9 cellular contexts compared by ENCODE assay signal in the genomic region with DNA sequence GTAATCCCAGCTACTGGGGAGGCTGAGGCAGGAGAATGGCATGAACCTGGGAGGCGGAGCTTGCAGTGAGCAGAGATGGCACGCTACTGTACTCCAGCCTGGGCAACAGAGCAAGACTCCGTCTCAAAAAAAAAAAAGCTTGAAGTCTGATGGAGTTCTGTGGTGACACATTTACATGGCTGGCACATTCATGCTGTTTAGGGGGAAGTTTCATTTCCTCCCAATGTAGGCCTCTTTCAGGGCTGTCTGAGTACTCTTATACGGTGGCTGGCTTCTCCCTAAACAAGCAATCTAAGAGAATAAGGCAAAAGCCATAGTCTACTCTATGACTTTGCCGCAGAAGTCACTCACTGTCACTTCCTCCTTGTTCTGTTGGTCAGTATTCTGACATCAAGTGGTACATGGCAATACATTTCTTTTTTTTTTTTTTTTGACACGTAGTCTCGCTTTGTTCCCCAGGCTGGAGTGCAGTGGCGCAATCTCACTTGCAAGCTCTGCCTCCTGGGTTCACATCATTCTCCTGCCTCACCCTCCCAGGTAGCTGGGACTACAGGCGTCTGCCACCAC. TPM values are rescaled to one million over a fixed set of nuclear protein-coding genes. Genes with fewer than 3 reads are reported as not detected.
DNase-seq lines count a peak whose midpoint lies in the region; ATAC-seq, FAIRE-seq and TF ChIP-seq lines count a peak whose summit lies in the region.
"Had no signal": no experiment of that assay in that cellular context is flagged by ENCODE, and none has a peak within 500 bp of the region (broad histone marks: within the 10 kb centered on the region; RNA-seq: fewer than 3 reads in every experiment).

No MANE protein-coding gene starts in this region.

- H3K4me3 ChIP-seq in Panc1 (ENCODE audit: low read depth in 2 of 2, low read length in 2 of 2) (no peak overlapping the region), MG63 (no peak overlapping the region)

- H3K4me1 ChIP-seq in Panc1 (ENCODE audit: control insufficient read depth, insufficient read depth, low read length): no peaks in the 10 kb centered on the region

- no peak for FAIRE-seq in RCC 7860 (lab: Jason Lieb, UNC)

- no peak for TF ChIP-seq CTCF in Panc1 (IDR thresholded peaks at IDR 0.05)

- H3K36me3 ChIP-seq in Panc1 (ENCODE audit: control insufficient read depth, insufficient read depth, low read length) (peaks cover 9% of the 10 kb centered on the region; the same call in 1 of the 2 replicates), MG63 (peaks cover 44% of the 10 kb centered on the region)

- in situ Hi-C loops in Panc1 (cut with HindIII; ENCODE audit: low pct_unique_long_range_greater_than_20kb, low sequenced_read_pairs): no loop called here

- no peak overlapping the region for H3K27ac ChIP-seq in Panc1 (ENCODE audit: low read length)

- POLR2A ChIA-PET in Panc1 (lab: Charles Lee): no interaction called here

- no TSS peak for BruUV-seq in Panc1 (replicated peaks; lab: Mats Ljungman, UMichigan)

- H3K9me3 ChIP-seq in Panc1 (ENCODE audit: control insufficient read depth, insufficient read depth, low read depth, low read length) (no peaks in the 10 kb centered on the region), MG63 (0 out of 2 replicates have a peak, but pooled peaks cover 2% of the 10 kb centered on the region)

- no peak for TF ChIP-seq POLR2A in erythroblast (IDR thresholded peaks at IDR 0.05; ENCODE audit: low read length)

- ATAC-seq in GM18909 (IDR thresholded peaks at IDR 0.05; ENCODE audit: poor library complexity, unreplicated experiment) (peak; percentile 83), HG02763 (IDR thresholded peaks at IDR 0.05; ENCODE audit: unreplicated experiment) (peak; percentile 76), Panc1 (0 out of 2 replicates have a peak, but pooled peaks have one; percentile 37), sciatic nerve (peak; percentile 65)

- no peak for DNase-seq in Panc1 (ENCODE audit: low read depth, low spot score)
- DNase-seq in sciatic nerve (ENCODE audit: low spot score): no peak
- DNase-seq in RCC 7860 (ENCODE audit: low spot score): no peak
- no peak for DNase-seq in erythroblast (lab: John Stamatoyannopoulos, UW)
- DNase-seq in MG63: no peak
- no peak for DNase-seq in NCI-H2029 (lab: John Stamatoyannopoulos, UW)
- DNase-seq: glutamatergic neuron had no signal

- H3K27me3 ChIP-seq in Panc1 (ENCODE audit: control insufficient read depth, insufficient read depth, low read length) (no peaks in the 10 kb centered on the region), MG63 (no peaks in the 10 kb centered on the region)

- CTCF ChIA-PET in Panc1 (lab: Charles Lee): interaction anchor here (0.7 kb wide), 1 partner anchor 269 kb away, joined by 4 read pairs; no protein-coding TSS in a partner anchor

- intact Hi-C loops in Panc1 (cut with micrococcal nuclease; ENCODE audit: unreplicated experiment) (no loop called here), sciatic nerve (cut with DNase I) (no loop called here)

RNA-seq across cellular contexts. Expression of a gene that starts 41.2 kb away (rescaled TPM):
- 26.7 TPM for total RNA-seq in Panc1 (2021; ENCODE audit: unreplicated experiment)
- polyA plus RNA-seq in Panc1 (2012; ENCODE audit: insufficient read length): 12.8 TPM
- total RNA-seq in sciatic nerve: 0.40 TPM
- total RNA-seq in MG63 (2014; rRNA removed; shearing (Covaris generic); ENCODE audit: low replicate concordance): 27.5 and 46.3 TPM in 2 replicates

RNA-seq across cellular contexts. Expression of a gene that starts 41.5 kb away (rescaled TPM):
- total RNA-seq in Panc1 (2021; ENCODE audit: unreplicated experiment): 127 TPM
- 36.1 TPM for polyA plus RNA-seq in Panc1 (2012; ENCODE audit: insufficient read length)
- 3.1 TPM for total RNA-seq in sciatic nerve
- 161 and 169 TPM in 2 replicates for total RNA-seq in MG63 (2014; rRNA removed; shearing (Covaris generic); ENCODE audit: low replicate concordance)

Comparison
In these comparisons a context has a peak if more than half of its experiments do, and no peak if none do; other contexts are left out.
1. RNA of a gene that starts 41.2 kb away (total RNA-seq): 27.5 to 46.3 TPM in MG63 and 26.7 TPM in Panc1 (single experiment); 0.40 TPM in sciatic nerve (single experiment); every median in the first group is over 10 times any median in the second.
2. RNA of a gene that starts 41.5 kb away (total RNA-seq): 161 to 169 TPM in MG63 and 127 TPM in Panc1 (single experiment); 3.1 TPM in sciatic nerve (single experiment); every median in the first group is over 10 times any median in the second.
3. Peak in every context shown above with its lines, with median percentiles within 50 percentile points of each other: ATAC-seq.